ENCODE assay signal across 11 cellular contexts in the genomic region with DNA sequence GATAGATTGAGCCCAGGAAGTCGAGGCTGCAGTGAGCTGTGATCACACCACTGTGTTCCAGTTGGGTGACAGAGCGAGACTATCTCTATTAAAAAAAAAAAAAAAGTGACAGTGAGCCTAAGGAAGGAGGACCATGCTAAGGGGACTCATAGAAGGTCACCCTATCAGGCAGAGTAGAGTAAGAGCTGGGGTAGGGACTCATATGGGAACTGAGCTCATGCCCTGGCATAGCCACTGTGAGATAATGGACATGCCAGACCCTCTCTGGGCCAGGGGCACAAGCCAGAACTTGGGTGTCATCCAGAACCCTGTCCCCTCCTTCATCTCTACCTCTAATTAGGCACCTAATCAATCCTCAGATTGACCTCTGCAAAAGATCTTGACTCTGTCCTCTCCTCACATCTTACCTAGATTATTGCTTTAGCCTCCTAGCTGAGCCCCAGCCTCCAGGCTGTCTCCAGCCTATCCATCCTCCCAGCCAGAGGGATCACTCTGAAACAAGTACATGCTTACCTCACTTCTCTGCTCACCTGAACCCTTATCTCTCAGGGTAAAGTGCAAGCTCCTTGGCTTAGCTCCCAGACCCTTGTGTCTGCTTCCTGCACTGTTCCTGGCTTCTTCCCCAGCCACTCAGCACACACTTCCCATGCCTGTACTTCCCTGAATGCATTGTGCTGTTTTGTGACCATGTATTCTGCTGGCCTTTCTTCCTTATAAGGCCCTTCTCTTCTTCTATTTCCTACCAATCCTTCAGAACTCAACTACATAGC.
DNase-seq lines count a peak whose midpoint lies in the region; ATAC-seq and TF ChIP-seq lines count a peak whose summit lies in the region.
"Had no signal": no experiment of that assay in that cellular context is flagged by ENCODE, and none has a peak within 500 bp of the region (broad histone marks: within the 10 kb centered on the region; RNA-seq: fewer than 3 reads in every experiment).

No MANE protein-coding gene starts in this region.

- no peaks in the 10 kb centered on the region for H3K27me3 ChIP-seq in transverse colon

- TF ChIP-seq POLR2A in transverse colon (IDR thresholded peaks at IDR 0.05) = peak; percentile 27

- TF ChIP-seq EP300 in transverse colon (IDR thresholded peaks at IDR 0.05; ENCODE audit: low read depth) = no peak

- no peak for DNase-seq in activated T-cell treated with anti-CD3 and anti-CD28 coated beads, Interleukin-2, amount 50 U/mL, for 24 hours
- DNase-seq in activated T-cell treated with anti-CD3 and anti-CD28 coated beads, Interleukin-2, amount 50 U/mL, for 1 hour = no peak
- no peak for DNase-seq in activated T-helper 1 cell treated with anti-CD3 and anti-CD28 coated beads, Interleukin-12 subunit alpha, Interleukin-12 subunit beta, Interleukin-2, Interleukin-4 antibody, amounts not matched to agents 30 ng/mL and 10 ng/mL and 1 ng/mL, durations not matched to agents 14 hours and 24 hours and 36 hours (ENCODE audit: low spot score)
- DNase-seq in left lobe of liver (ENCODE audit: low spot score) (peak; percentile 93), transverse colon (peak; percentile 84), HUDEP-2 (lab: John Stamatoyannopoulos, UW; ENCODE audit: unreplicated experiment in 76 of 76) (no peak), NCI-H1092 (lab: John Stamatoyannopoulos, UW) (no peak), UCSD-AML1 (lab: John Stamatoyannopoulos, UW; ENCODE audit: unreplicated experiment) (no peak)
- DNase-seq: NCI-H524; stimulated activated CD4-positive, alpha-beta T cell treated with anti-CD3 and anti-CD28 coated beads, Interleukin-2, amount 100 ng/mL, for 48 hours had no signal

- WGBS in transverse colon (ENCODE audit: low coverage in 1 of 2), 2 donors = 69 to 73% methylated on average over 2 of the region's 2 CpGs

- no peak overlapping the region for H3K4me3 Mint-ChIP-seq in activated T-cell treated with anti-CD3 and anti-CD28 coated beads, Interleukin-2, amount 50 U/mL, for 24 hours
- H3K4me3 Mint-ChIP-seq in activated T-helper 1 cell treated with anti-CD3 and anti-CD28 coated beads, Interleukin-12 subunit alpha, Interleukin-12 subunit beta, Interleukin-2, Interleukin-4 antibody, amounts not matched to agents 30 ng/mL and 10 ng/mL and 1 ng/mL, durations not matched to agents 14 hours and 24 hours and 36 hours = peak overlapping the region; percentile 51

- peak overlapping the region; percentile 94 for H3K27ac Mint-ChIP-seq in activated T-cell treated with anti-CD3 and anti-CD28 coated beads, Interleukin-2, amount 50 U/mL, for 24 hours
- H3K27ac Mint-ChIP-seq in activated T-helper 1 cell treated with anti-CD3 and anti-CD28 coated beads, Interleukin-12 subunit alpha, Interleukin-12 subunit beta, Interleukin-2, Interleukin-4 antibody, amounts not matched to agents 30 ng/mL and 10 ng/mL and 1 ng/mL, durations not matched to agents 14 hours and 24 hours and 36 hours = peak overlapping the region; percentile 100

- H3K4me1 ChIP-seq in transverse colon = peaks cover 23 to 62% (median 56%) of the 10 kb centered on the region in 4 donors

- peak overlapping the region; percentile 73 to 88 (median 83) for H3K27ac ChIP-seq in transverse colon

- H3K4me1 Mint-ChIP-seq in activated T-cell treated with anti-CD3 and anti-CD28 coated beads, Interleukin-2, amount 50 U/mL, for 24 hours (ENCODE audit: low read depth) = peaks cover 41% of the 10 kb centered on the region
- H3K4me1 Mint-ChIP-seq in activated T-helper 1 cell treated with anti-CD3 and anti-CD28 coated beads, Interleukin-12 subunit alpha, Interleukin-12 subunit beta, Interleukin-2, Interleukin-4 antibody, amounts not matched to agents 30 ng/mL and 10 ng/mL and 1 ng/mL, durations not matched to agents 14 hours and 24 hours and 36 hours (ENCODE audit: low read depth) = peaks cover 56% of the 10 kb centered on the region

- H3K27me3 Mint-ChIP-seq in activated T-cell treated with anti-CD3 and anti-CD28 coated beads, Interleukin-2, amount 50 U/mL, for 24 hours = no peaks in the 10 kb centered on the region
- peaks cover under 1% of the 10 kb centered on the region for H3K27me3 Mint-ChIP-seq in activated T-helper 1 cell treated with anti-CD3 and anti-CD28 coated beads, Interleukin-12 subunit alpha, Interleukin-12 subunit beta, Interleukin-2, Interleukin-4 antibody, amounts not matched to agents 30 ng/mL and 10 ng/mL and 1 ng/mL, durations not matched to agents 14 hours and 24 hours and 36 hours (ENCODE audit: insufficient read depth)

- ATAC-seq in left lobe of liver = peak; percentile 93
- ATAC-seq: esophagus mucosa had no signal

- no peak overlapping the region for H3K4me3 ChIP-seq in transverse colon

- no peaks in the 10 kb centered on the region for H3K36me3 Mint-ChIP-seq in activated T-cell treated with anti-CD3 and anti-CD28 coated beads, Interleukin-2, amount 50 U/mL, for 24 hours (ENCODE audit: low read depth)
- peaks cover 11% of the 10 kb centered on the region for H3K36me3 Mint-ChIP-seq in activated T-helper 1 cell treated with anti-CD3 and anti-CD28 coated beads, Interleukin-12 subunit alpha, Interleukin-12 subunit beta, Interleukin-2, Interleukin-4 antibody, amounts not matched to agents 30 ng/mL and 10 ng/mL and 1 ng/mL, durations not matched to agents 14 hours and 24 hours and 36 hours (ENCODE audit: low read depth)

- H3K36me3 ChIP-seq in transverse colon = peaks cover 0 to 5% (median 0%) of the 10 kb centered on the region in 4 donors

- peak in 1 of 5 experiments; percentile 24 for TF ChIP-seq CTCF in transverse colon (IDR thresholded peaks at IDR 0.05)

- in situ Hi-C loops in transverse colon (cut with MboI; ENCODE audit: low pct_ligation_motif_present in 1 of 4, low pct_unique_long_range_greater_than_20kb in 1 of 4, low sequenced_read_pairs in 3 of 4) = no loop called here

- H3K9me3 ChIP-seq in transverse colon = no peaks in the 10 kb centered on the region

- peaks cover 2% of the 10 kb centered on the region for H3K9me3 Mint-ChIP-seq in activated T-cell treated with anti-CD3 and anti-CD28 coated beads, Interleukin-2, amount 50 U/mL, for 24 hours
- H3K9me3 Mint-ChIP-seq in activated T-helper 1 cell treated with anti-CD3 and anti-CD28 coated beads, Interleukin-12 subunit alpha, Interleukin-12 subunit beta, Interleukin-2, Interleukin-4 antibody, amounts not matched to agents 30 ng/mL and 10 ng/mL and 1 ng/mL, durations not matched to agents 14 hours and 24 hours and 36 hours = peaks cover 3% of the 10 kb centered on the region

- intact Hi-C loops in activated T-helper 1 cell treated with anti-CD3 and anti-CD28 coated beads, Interleukin-12 subunit alpha, Interleukin-12 subunit beta, Interleukin-2, Interleukin-4 antibody, amounts not matched to agents 30 ng/mL and 10 ng/mL and 1 ng/mL, durations not matched to agents 14 hours and 24 hours and 36 hours (cut with micrococcal nuclease) = loop anchor here (1.0 to 5.0 kb wide), 2 partner anchors 57 to 74 kb away; no protein-coding TSS in a partner anchor
- intact Hi-C loops in transverse colon (cut with DNase I; ENCODE audit: low total_unique reads) = no loop called here

Comparison
In these comparisons a context has a peak if more than half of its experiments do, and no peak if none do; other contexts are left out.
1. DNase-seq: peak in left lobe of liver (single experiment) and transverse colon (single experiment); none in activated T-cell treated with anti-CD3 and anti-CD28 coated beads, Interleukin-2, amount 50 U/mL, for 24 hours (single experiment), activated T-cell treated with anti-CD3 and anti-CD28 coated beads, Interleukin-2, amount 50 U/mL, for 1 hour (single experiment), activated T-helper 1 cell treated with anti-CD3 and anti-CD28 coated beads, Interleukin-12 subunit alpha, Interleukin-12 subunit beta, Interleukin-2, Interleukin-4 antibody, amounts not matched to agents 30 ng/mL and 10 ng/mL and 1 ng/mL, durations not matched to agents 14 hours and 24 hours and 36 hours (single experiment), HUDEP-2 (0 of 76), NCI-H1092 (single experiment) and UCSD-AML1 (single experiment).